12 cellular contexts compared by ENCODE assay signal in the genomic region with DNA sequence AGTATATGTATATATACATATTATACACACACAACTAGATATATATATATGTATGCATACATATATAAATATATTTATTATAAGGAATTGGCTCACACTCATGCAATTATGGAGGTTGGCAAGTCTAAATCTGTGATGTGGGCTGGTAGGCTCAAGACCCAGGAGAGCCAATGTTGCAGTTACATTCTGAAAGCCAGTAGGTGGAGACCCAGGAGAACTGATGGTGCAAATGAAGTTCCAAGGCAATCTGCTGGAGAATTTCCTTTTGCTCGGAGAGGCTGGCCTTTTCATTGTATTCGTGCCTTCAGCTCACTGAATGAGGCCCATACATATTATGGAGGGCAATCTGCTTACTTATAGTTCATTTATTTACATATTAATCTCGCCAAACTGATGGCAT. TPM values are rescaled to one million over a fixed set of nuclear protein-coding genes. Genes with fewer than 3 reads are reported as not detected.
DNase-seq lines count a peak whose midpoint lies in the region; ATAC-seq and TF ChIP-seq lines count a peak whose summit lies in the region.
"Had no signal": no experiment of that assay in that cellular context is flagged by ENCODE, and none has a peak within 500 bp of the region (broad histone marks: within the 10 kb centered on the region; RNA-seq: fewer than 3 reads in every experiment).

No MANE protein-coding gene starts in this region.

- no peak overlapping the region for H3K4me3 ChIP-seq in breast epithelium
- H3K4me3 ChIP-seq in esophagus squamous epithelium, result no peak overlapping the region
- H3K4me3 ChIP-seq in upper lobe of right lung, result no peak overlapping the region
- H3K4me3 ChIP-seq: cardiac muscle cell, ovary had no signal

- TF ChIP-seq POLR2A in breast epithelium (IDR thresholded peaks at IDR 0.05) (no peak), esophagus squamous epithelium (IDR thresholded peaks at IDR 0.05) (no peak)

- intact Hi-C loops in MCF 10A (cut with micrococcal nuclease) (loop anchor here (1.0 kb wide), 1 partner anchor 275 kb away; no protein-coding TSS in a partner anchor), breast epithelium (cut with DNase I; ENCODE audit: low total_unique reads) (no loop called here), esophagus squamous epithelium (cut with DNase I) (no loop called here), upper lobe of right lung (cut with DNase I) (no loop called here)

- H3K9me3 ChIP-seq in breast epithelium (no peaks in the 10 kb centered on the region), esophagus squamous epithelium (no peaks in the 10 kb centered on the region), upper lobe of right lung (no peaks in the 10 kb centered on the region)
- H3K9me3 ChIP-seq: ovary had no signal

- no peak overlapping the region for H3K27ac Mint-ChIP-seq in MCF 10A (ENCODE audit: low read depth, unreplicated experiment)
- H3K27ac Mint-ChIP-seq: activated CD4-positive, alpha-beta memory T cell treated with anti-CD3 and anti-CD28 coated beads, Interleukin-2, amount 10 ng/mL, durations not matched to agents 7 days and 5 days had no signal

- peaks cover 13% of the 10 kb centered on the region for H3K9me3 Mint-ChIP-seq in MCF 10A (ENCODE audit: unreplicated experiment)
- H3K9me3 Mint-ChIP-seq: activated CD4-positive, alpha-beta memory T cell treated with anti-CD3 and anti-CD28 coated beads, Interleukin-2, amount 10 ng/mL, durations not matched to agents 7 days and 5 days had no signal

- 9 to 16% methylated on average over 2 to 3 of the region's 3 CpGs for WGBS in esophagus squamous epithelium, 2 donors

- CTCF ChIA-PET in MCF 10A (lab: Yijun Ruan, JAX), result interaction anchor here (0.6 to 8.0 kb wide), 16 partner anchors 9 to 420 kb away, joined by 3 to 172 read pairs (median 4); no protein-coding TSS in a partner anchor

- H3K36me3 ChIP-seq in breast epithelium, result no peaks in the 10 kb centered on the region
- no peaks in the 10 kb centered on the region for H3K36me3 ChIP-seq in esophagus squamous epithelium
- H3K36me3 ChIP-seq in upper lobe of right lung, result no peaks in the 10 kb centered on the region
- H3K36me3 ChIP-seq: cardiac muscle cell, ovary had no signal

- H3K4me3 Mint-ChIP-seq in MCF 10A (ENCODE audit: unreplicated experiment), result no peak overlapping the region
- H3K4me3 Mint-ChIP-seq: activated CD4-positive, alpha-beta memory T cell treated with anti-CD3 and anti-CD28 coated beads, Interleukin-2, amount 10 ng/mL, durations not matched to agents 7 days and 5 days had no signal

- BruUV-seq in MCF 10A (replicated peaks; lab: Mats Ljungman, UMichigan), result no TSS peak

- H3K27me3 ChIP-seq in breast epithelium (no peaks in the 10 kb centered on the region), esophagus squamous epithelium (no peaks in the 10 kb centered on the region), upper lobe of right lung (no peaks in the 10 kb centered on the region)
- H3K27me3 ChIP-seq: cardiac muscle cell, ovary had no signal

- H3K27ac ChIP-seq in breast epithelium (no peak overlapping the region), esophagus squamous epithelium (no peak overlapping the region), upper lobe of right lung (no peak overlapping the region)
- H3K27ac ChIP-seq: cardiac muscle cell, HL-60, ovary had no signal

- POLR2A ChIA-PET in MCF 10A (lab: Yijun Ruan, JAX), result no interaction called here

- H3K27me3 Mint-ChIP-seq in MCF 10A (ENCODE audit: insufficient read depth, unreplicated experiment), result no peaks in the 10 kb centered on the region

- H3K36me3 Mint-ChIP-seq in MCF 10A (ENCODE audit: insufficient read depth, unreplicated experiment), result no peaks in the 10 kb centered on the region

- peaks cover 8% of the 10 kb centered on the region for H3K4me1 Mint-ChIP-seq in MCF 10A (ENCODE audit: insufficient read depth, unreplicated experiment)
- H3K4me1 Mint-ChIP-seq: activated CD4-positive, alpha-beta memory T cell treated with anti-CD3 and anti-CD28 coated beads, Interleukin-2, amount 10 ng/mL, durations not matched to agents 7 days and 5 days had no signal

- DNase-seq in MCF 10A (ENCODE audit: unreplicated experiment) (peak; percentile 37), breast epithelium (ENCODE audit: low spot score in 2 of 2) (no peak), OCI-M1 (lab: John Stamatoyannopoulos, UW) (peak; percentile 59), esophagus squamous epithelium (lab: John Stamatoyannopoulos, UW) (no peak), upper lobe of right lung (no peak), NK-92 (lab: John Stamatoyannopoulos, UW; ENCODE audit: unreplicated experiment) (no peak)
- DNase-seq: activated CD4-positive, alpha-beta memory T cell treated with anti-CD3 and anti-CD28 coated beads, Interleukin-2, amount 10 ng/mL, durations not matched to agents 7 days and 5 days had no signal

- H3K4me1 ChIP-seq in breast epithelium, result no peaks in the 10 kb centered on the region
- H3K4me1 ChIP-seq in esophagus squamous epithelium, result peaks cover 0 to 7% (median 0%) of the 10 kb centered on the region in 3 donors
- H3K4me1 ChIP-seq in upper lobe of right lung, result no peaks in the 10 kb centered on the region

- TF ChIP-seq CTCF in MCF 10A (IDR thresholded peaks at IDR 0.05; ENCODE audit: unreplicated experiment) (peak; percentile 40), breast epithelium (IDR thresholded peaks at IDR 0.05) (no peak), esophagus squamous epithelium (IDR thresholded peaks at IDR 0.05) (peak in 5 of 6 experiments; percentile 26 to 59 (median 37)), upper lobe of right lung (IDR thresholded peaks at IDR 0.05) (peak; percentile 16)

- ATAC-seq in upper lobe of right lung (no peak), GM21447 (IDR thresholded peaks at IDR 0.05; ENCODE audit: unreplicated experiment) (no peak), HG02981 (IDR thresholded peaks at IDR 0.05; ENCODE audit: unreplicated experiment) (no peak)

RNA-seq across cellular contexts. Expression of gene IVL, which starts 9.4 kb away (rescaled TPM):
- total RNA-seq in MCF 10A (2022) (0.33 and 0.56 TPM in 2 replicates), breast epithelium (not detected), esophagus squamous epithelium (100 to 1,000 TPM; 155 to 336 (median 262) TPM), upper lobe of right lung (not detected)
- total RNA-seq: activated CD4-positive, alpha-beta memory T cell treated with anti-CD3 and anti-CD28 coated beads, Interleukin-2, amount 10 ng/mL, durations not matched to agents 7 days and 5 days; cardiac muscle cell; ovary had no signal

RNA-seq across cellular contexts. Expression of gene SPRR5, which starts 29.2 kb away (rescaled TPM):
- total RNA-seq in MCF 10A (2022) (not detected in 2 replicates), breast epithelium (not detected), esophagus squamous epithelium (1 to 10 TPM in 2 of 4 donors, not detected in 2; 1.3 to 2.2 TPM), upper lobe of right lung (not detected)
- total RNA-seq: activated CD4-positive, alpha-beta memory T cell treated with anti-CD3 and anti-CD28 coated beads, Interleukin-2, amount 10 ng/mL, durations not matched to agents 7 days and 5 days; cardiac muscle cell; ovary had no signal

RNA-seq across cellular contexts. Expression of gene SMCP, which starts 39.7 kb away (rescaled TPM):
- total RNA-seq in MCF 10A (2022) (not detected in 2 replicates), breast epithelium (not detected), esophagus squamous epithelium (not detected), upper lobe of right lung (not detected)
- total RNA-seq: activated CD4-positive, alpha-beta memory T cell treated with anti-CD3 and anti-CD28 coated beads, Interleukin-2, amount 10 ng/mL, durations not matched to agents 7 days and 5 days; cardiac muscle cell had no signal

RNA-seq across cellular contexts. Expression of gene SPRR4, which starts 52.7 kb away (rescaled TPM):
- total RNA-seq in MCF 10A (2022), result not detected in 2 replicates
- not detected for total RNA-seq in breast epithelium
- 1 to 10 TPM in 2 of 4 donors, under 1 TPM in 1, not detected in 1; 0.64 to 6.4 (median 1.3) TPM for total RNA-seq in esophagus squamous epithelium
- total RNA-seq in upper lobe of right lung, result not detected
- total RNA-seq: activated CD4-positive, alpha-beta memory T cell treated with anti-CD3 and anti-CD28 coated beads, Interleukin-2, amount 10 ng/mL, durations not matched to agents 7 days and 5 days; cardiac muscle cell; ovary had no signal

RNA-seq across cellular contexts. Expression of gene LCE7A, which starts 58.0 kb away (rescaled TPM):
- total RNA-seq in MCF 10A (2022) (not detected in 2 replicates), breast epithelium (not detected), esophagus squamous epithelium (not detected), upper lobe of right lung (not detected)
- total RNA-seq: activated CD4-positive, alpha-beta memory T cell treated with anti-CD3 and anti-CD28 coated beads, Interleukin-2, amount 10 ng/mL, durations not matched to agents 7 days and 5 days; cardiac muscle cell; ovary had no signal

Comparison
In these comparisons a context has a peak if more than half of its experiments do, and no peak if none do; other contexts are left out.
1. DNase-seq: peak in MCF 10A (single experiment) and OCI-M1 (single experiment); none in breast epithelium (0 of 2), esophagus squamous epithelium (single experiment), upper lobe of right lung (single experiment) and NK-92 (single experiment).
2. CTCF ChIP-seq: peak in MCF 10A (single experiment), esophagus squamous epithelium (5 of 6) and upper lobe of right lung (single experiment); none in breast epithelium (0 of 3).
3. RNA of gene IVL, which starts 9.4 kb away (total RNA-seq): 155 to 336 TPM in esophagus squamous epithelium; 0.33 to 0.56 TPM in MCF 10A, not detected in upper lobe of right lung (single experiment) and not detected in breast epithelium; every median in the first group is over 10 times any median in the second.